1 cellular context compared by ENCODE assay signal in the genomic region with DNA sequence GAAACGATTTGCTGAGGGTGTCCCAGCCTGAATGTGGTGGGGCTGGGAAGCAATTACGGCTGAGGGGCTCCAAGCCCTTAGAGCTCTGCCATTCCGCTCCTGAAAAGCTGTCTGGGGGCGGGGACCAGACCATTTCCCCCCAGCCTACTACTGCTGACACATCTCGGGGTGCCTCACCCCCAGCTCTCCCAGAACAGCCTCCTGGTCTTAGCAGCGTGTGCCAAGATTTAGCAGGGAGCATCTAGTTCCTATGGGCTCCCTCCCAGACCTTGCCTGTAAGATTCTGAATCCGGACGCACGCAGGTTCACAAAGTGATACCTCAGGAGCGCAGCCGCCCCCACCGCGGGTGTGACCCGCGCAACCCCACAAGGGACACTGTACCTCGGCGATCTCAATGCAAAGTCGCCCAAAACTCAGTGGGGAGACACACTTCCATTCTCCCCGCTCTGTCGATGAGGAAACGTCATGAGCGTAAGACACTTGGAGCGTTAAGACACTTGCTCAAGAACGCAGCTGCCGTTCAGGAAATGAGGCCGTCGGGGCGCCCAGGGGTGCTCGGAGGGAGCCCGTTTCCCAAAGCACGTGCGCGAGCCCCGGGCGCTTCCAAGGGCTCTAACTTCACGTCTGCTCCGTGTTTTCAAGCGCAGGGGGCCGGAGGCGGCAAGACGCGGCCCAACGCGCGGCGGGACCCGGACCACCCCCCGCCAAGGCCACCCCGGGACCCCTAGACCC.
A peak's percentile ranks its signal among the peaks of the same experiment; 100 is the strongest.
TF ChIP-seq lines count a peak whose summit lies in the region.

No MANE protein-coding gene starts in this region.

TF ChIP-seq in HCT116, 20 proteins besides CTCF, POLR2A, EP300 and RAD21:
- TF ChIP-seq, protein P1, sequence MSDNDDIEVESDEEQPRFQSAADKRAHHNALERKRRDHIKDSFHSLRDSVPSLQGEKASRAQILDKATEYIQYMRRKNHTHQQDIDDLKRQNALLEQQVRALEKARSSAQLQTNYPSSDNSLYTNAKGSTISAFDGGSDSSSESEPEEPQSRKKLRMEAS (IDR thresholded peaks at IDR 0.05): peak; percentile 86
- TF ChIP-seq SP1 (IDR thresholded peaks at IDR 0.05; ENCODE audit: low read depth): no peak
- no peak for TF ChIP-seq ZBTB33 (IDR thresholded peaks at IDR 0.05; ENCODE audit: extremely low read depth, insufficient replicate concordance, low read length)
- no peak for TF ChIP-seq JUND (IDR thresholded peaks at IDR 0.05)
